8 cellular contexts compared by ENCODE assay signal in genomic region chr20:45095753-45096371, GRCh38. TPM values are rescaled to one million over a fixed set of nuclear protein-coding genes. Genes with fewer than 3 reads are reported as not detected.
DNase-seq lines count a peak whose midpoint lies in the region; ATAC-seq and TF ChIP-seq lines count a peak whose summit lies in the region.

No MANE protein-coding gene starts in this region.

- H3K4me3 Mint-ChIP-seq in MCF 10A (ENCODE audit: unreplicated experiment) = no peak overlapping the region

- ATAC-seq in GM21367 (IDR thresholded peaks at IDR 0.05; ENCODE audit: unreplicated experiment) = no peak

- H3K27ac Mint-ChIP-seq in MCF 10A (ENCODE audit: low read depth, unreplicated experiment) = no peak overlapping the region

- H3K9me3 Mint-ChIP-seq in MCF 10A (ENCODE audit: unreplicated experiment) = no peaks in the 10 kb centered on the region

- intact Hi-C loops in MCF 10A (cut with micrococcal nuclease) = loop anchor here (1.0 to 2.0 kb wide), 3 partner anchors 52 to 195 kb away; no protein-coding TSS in a partner anchor

- CTCF ChIA-PET in MCF 10A (lab: Yijun Ruan, JAX) = interaction anchor here (0.5 to 12.0 kb wide), 64 partner anchors 10 to 676 kb away, joined by 3 to 247 read pairs (median 5); partner anchors contain the start of genes SLPI, WFDC12, WFDC5 and YWHAB

- no TSS peak for BruUV-seq in MCF 10A (replicated peaks; lab: Mats Ljungman, UMichigan)

- H3K27me3 Mint-ChIP-seq in MCF 10A (ENCODE audit: insufficient read depth, unreplicated experiment) = no peaks in the 10 kb centered on the region

- peak; percentile 32 for DNase-seq in NCI-H146 (lab: John Stamatoyannopoulos, UW)
- no peak for DNase-seq in NCI-H146 treated with DMSO at 0.1 percent for 48 hours (lab: John Stamatoyannopoulos, UW; ENCODE audit: unreplicated experiment)
- peak; percentile 18 for DNase-seq in NCI-H1105 (lab: John Stamatoyannopoulos, UW)
- DNase-seq in UCSD-AML1 (lab: John Stamatoyannopoulos, UW; ENCODE audit: unreplicated experiment) = peak; percentile 32
- peak; percentile 76 for DNase-seq in MCF 10A (ENCODE audit: unreplicated experiment)
- peak; percentile 80 for DNase-seq in islet precursor cell
- peak; percentile 38 to 44 for DNase-seq in stimulated activated CD4-positive, alpha-beta T cell treated with anti-CD3 and anti-CD28 coated beads, Interleukin-4, amount 100 ng/mL, for 4 hours

- peaks cover 5% of the 10 kb centered on the region for H3K36me3 Mint-ChIP-seq in MCF 10A (ENCODE audit: insufficient read depth, unreplicated experiment)

- TF ChIP-seq CTCF in MCF 10A (IDR thresholded peaks at IDR 0.05; ENCODE audit: unreplicated experiment) = peak; percentile 72

- no peaks in the 10 kb centered on the region for H3K4me1 Mint-ChIP-seq in MCF 10A (ENCODE audit: insufficient read depth, unreplicated experiment)

- POLR2A ChIA-PET in MCF 10A (lab: Yijun Ruan, JAX) = interaction anchor here (0.6 to 3.2 kb wide), 16 partner anchors 9 to 195 kb away, joined by 3 to 32 read pairs (median 4); partner anchors contain the start of gene TOMM34

RNA-seq across cellular contexts. Expression of gene KCNS1, which starts 5.1 kb away (rescaled TPM):
- total RNA-seq in MCF 10A (2022) = not detected in 2 replicates

RNA-seq across cellular contexts. Expression of gene WFDC5, which starts 19.1 kb away (rescaled TPM):
- total RNA-seq in MCF 10A (2022) = not detected in 2 replicates

RNA-seq across cellular contexts. Expression of gene WFDC12, which starts 28.4 kb away (rescaled TPM):
- not detected in 2 replicates for total RNA-seq in MCF 10A (2022)
